Comparison of ENCODE assay signal across 13 cellular contexts in genomic region chr1:41981796-41982195, GRCh38.
DNase-seq lines count a peak whose midpoint lies in the region; ATAC-seq and TF ChIP-seq lines count a peak whose summit lies in the region.
"Had no signal": no experiment of that assay in that cellular context is flagged by ENCODE, and none has a peak within 500 bp of the region (broad histone marks: within the 10 kb centered on the region; RNA-seq: fewer than 3 reads in every experiment).

No MANE protein-coding gene starts in this region.

- ATAC-seq in CD8-positive, alpha-beta T cell = no peak
- no peak for ATAC-seq in effector memory CD8-positive, alpha-beta T cell (replicated peaks)
- ATAC-seq in HG03520 (IDR thresholded peaks at IDR 0.05; ENCODE audit: unreplicated experiment) = no peak

- peaks cover 17% of the 10 kb centered on the region for H3K4me1 ChIP-seq in CD4-positive, alpha-beta memory T cell (ENCODE audit: insufficient read depth, low read length)
- H3K4me1 ChIP-seq in CD8-positive, alpha-beta T cell (ENCODE audit: insufficient read depth, low read length) = peaks cover 17% of the 10 kb centered on the region

- no peak for TF ChIP-seq CTCF in CD8-positive, alpha-beta T cell (IDR thresholded peaks at IDR 0.05)

- peak overlapping the region in 3 of 7 donors; percentile 26 to 75 (median 74) for H3K27ac Mint-ChIP-seq in CD4-positive, alpha-beta memory T cell
- peak overlapping the region; percentile 55 for H3K27ac Mint-ChIP-seq in CD8-positive, alpha-beta T cell
- peak overlapping the region; percentile 63 to 89 for H3K27ac Mint-ChIP-seq in effector memory CD8-positive, alpha-beta T cell

- peaks cover 21 to 30% (median 26%) of the 10 kb centered on the region in 4 donors for H3K4me1 Mint-ChIP-seq in CD4-positive, alpha-beta memory T cell
- peaks cover 24% of the 10 kb centered on the region for H3K4me1 Mint-ChIP-seq in CD8-positive, alpha-beta T cell (ENCODE audit: low read depth)
- H3K4me1 Mint-ChIP-seq in effector memory CD8-positive, alpha-beta T cell (ENCODE audit: low read depth in 2 of 2) = peaks cover 18 to 26% of the 10 kb centered on the region in 2 donors

- H3K36me3 ChIP-seq in CD4-positive, alpha-beta memory T cell (ENCODE audit: insufficient read depth, low read length) = no peaks in the 10 kb centered on the region
- H3K36me3 ChIP-seq in CD8-positive, alpha-beta T cell (ENCODE audit: insufficient read depth, low read length) = no peaks in the 10 kb centered on the region
- no peaks in the 10 kb centered on the region for H3K36me3 ChIP-seq in KOPT-K1 (ENCODE audit: insufficient read depth, low read length)

- no peak overlapping the region for H3K4me3 ChIP-seq in CD4-positive, alpha-beta memory T cell (ENCODE audit: low read length in 2 of 2)
- H3K4me3 ChIP-seq in CD8-positive, alpha-beta T cell (ENCODE audit: low read depth, low read length) = no peak overlapping the region

- H3K4me3 Mint-ChIP-seq in CD4-positive, alpha-beta memory T cell = peak overlapping the region in 5 of 8 donors; percentile 40 to 65 (median 57)
- peak overlapping the region; percentile 22 for H3K4me3 Mint-ChIP-seq in CD8-positive, alpha-beta T cell
- H3K4me3 Mint-ChIP-seq in effector memory CD8-positive, alpha-beta T cell = peak overlapping the region; percentile 57 to 61

- no peaks in the 10 kb centered on the region for H3K9me3 Mint-ChIP-seq in CD4-positive, alpha-beta memory T cell
- H3K9me3 Mint-ChIP-seq in CD8-positive, alpha-beta T cell = no peaks in the 10 kb centered on the region
- H3K9me3 Mint-ChIP-seq in effector memory CD8-positive, alpha-beta T cell = no peaks in the 10 kb centered on the region

- intact Hi-C loops in CD4-positive, alpha-beta memory T cell (cut with micrococcal nuclease) = loop anchor here (10.0 kb wide), 1 partner anchor 47 kb away; no protein-coding TSS in a partner anchor
- intact Hi-C loops in CD8-positive, alpha-beta T cell (cut with DNase I, micrococcal nuclease) = loop anchor here in 1 of 2 experiments (5.0 kb wide), 1 partner anchor 409 kb away; no protein-coding TSS in a partner anchor

- CTCF ChIA-PET in CD4-positive, alpha-beta memory T cell (lab: Charles Lee; ENCODE audit: partially characterized antibody) = no interaction called here
- CTCF ChIA-PET in CD8-positive, alpha-beta T cell (lab: Charles Lee) = no interaction called here

- POLR2A ChIA-PET in CD4-positive, alpha-beta memory T cell (lab: Charles Lee; ENCODE audit: partially characterized antibody) = no interaction called here
- POLR2A ChIA-PET in CD8-positive, alpha-beta T cell (lab: Charles Lee) = no interaction called here

- DNase-seq in CD4-positive, alpha-beta memory T cell = no peak
- DNase-seq in CD8-positive, alpha-beta T cell = no peak
- DNase-seq in effector memory CD8-positive, alpha-beta T cell = no peak
- DNase-seq in iPS-NIHi11 (ENCODE audit: low spot score) (no peak), NCI-H2107 treated with DMSO at 0.1 percent for 48 hours (lab: John Stamatoyannopoulos, UW; ENCODE audit: unreplicated experiment) (no peak)
- DNase-seq: HCEC 1CT, KBM-7, NCI-H1436, NCI-H2029, NCI-H748 treated with DMSO at 0.1 percent for 48 hours had no signal

- H3K27me3 Mint-ChIP-seq in CD4-positive, alpha-beta memory T cell = no peaks in the 10 kb centered on the region
- no peaks in the 10 kb centered on the region for H3K27me3 Mint-ChIP-seq in CD8-positive, alpha-beta T cell (ENCODE audit: low read depth)
- H3K27me3 Mint-ChIP-seq in effector memory CD8-positive, alpha-beta T cell = no peaks in the 10 kb centered on the region

- no peak overlapping the region for H3K27ac ChIP-seq in CD4-positive, alpha-beta memory T cell (ENCODE audit: low read depth, low read length)
- no peak overlapping the region for H3K27ac ChIP-seq in CD8-positive, alpha-beta T cell (ENCODE audit: low read depth, low read length)
- peak overlapping the region; percentile 38 for H3K27ac ChIP-seq in KOPT-K1 (ENCODE audit: low read depth, low read length, poor library complexity, severe bottlenecking)
- H3K27ac ChIP-seq: HL-60 had no signal

- no peaks in the 10 kb centered on the region for H3K9me3 ChIP-seq in CD4-positive, alpha-beta memory T cell (ENCODE audit: control insufficient read depth in 1 of 2, low read length in 2 of 2)
- no peaks in the 10 kb centered on the region for H3K9me3 ChIP-seq in CD8-positive, alpha-beta T cell (ENCODE audit: low read length)
- no peaks in the 10 kb centered on the region for H3K9me3 ChIP-seq in KOPT-K1 (ENCODE audit: insufficient read depth, low read length, poor library complexity, severe bottlenecking)

- no peaks in the 10 kb centered on the region for H3K36me3 Mint-ChIP-seq in CD4-positive, alpha-beta memory T cell
- no peaks in the 10 kb centered on the region for H3K36me3 Mint-ChIP-seq in CD8-positive, alpha-beta T cell
- H3K36me3 Mint-ChIP-seq in effector memory CD8-positive, alpha-beta T cell (ENCODE audit: insufficient read depth) = no peaks in the 10 kb centered on the region

- H3K27me3 ChIP-seq in CD4-positive, alpha-beta memory T cell (ENCODE audit: insufficient read depth, low read length) = no peaks in the 10 kb centered on the region
- no peaks in the 10 kb centered on the region for H3K27me3 ChIP-seq in CD8-positive, alpha-beta T cell (ENCODE audit: insufficient read depth, low read length)
